13 cellular contexts compared by ENCODE assay signal in genomic region chr3:126551066-126551838, GRCh38. TPM values are rescaled to one million over a fixed set of nuclear protein-coding genes. Genes with fewer than 3 reads are reported as not detected.
DNase-seq lines count a peak whose midpoint lies in the region; ATAC-seq lines count a peak whose summit lies in the region.
"Had no signal": no experiment of that assay in that cellular context is flagged by ENCODE, and none has a peak within 500 bp of the region (broad histone marks: within the 10 kb centered on the region; RNA-seq: fewer than 3 reads in every experiment).

No MANE protein-coding gene starts in this region.

- ATAC-seq in Right ventricle myocardium inferior (peak; percentile 79), aorta (ENCODE audit: low FRiP score) (no peak), HG02870 (IDR thresholded peaks at IDR 0.05; ENCODE audit: unreplicated experiment) (no peak)

- no peaks in the 10 kb centered on the region for H3K36me3 ChIP-seq in aorta (ENCODE audit: control insufficient read depth in 1 of 2, insufficient read depth in 2 of 2, low read length in 1 of 2)
- H3K36me3 ChIP-seq: ascending aorta had no signal

- no peak overlapping the region for H3K27ac ChIP-seq in aorta (ENCODE audit: low read depth in 1 of 2, low read length in 2 of 2)
- H3K27ac ChIP-seq: ascending aorta had no signal

- H3K9me3 ChIP-seq in aorta (ENCODE audit: control insufficient read depth, low read length) = no peaks in the 10 kb centered on the region
- H3K9me3 ChIP-seq: ascending aorta had no signal

- WGBS in aorta, 2 donors = 71 to 74% methylated on average over 14 of the region's 14 CpGs

- H3K4me1 ChIP-seq in aorta (ENCODE audit: control insufficient read depth in 1 of 2, insufficient read depth in 2 of 2, low read length in 2 of 2) = no peaks in the 10 kb centered on the region
- H3K4me1 ChIP-seq: ascending aorta had no signal

- no peak overlapping the region for H3K4me3 ChIP-seq in aorta (ENCODE audit: low read length in 2 of 2)
- H3K4me3 ChIP-seq: ascending aorta had no signal

- intact Hi-C loops in Right ventricle myocardium inferior (cut with DNase I) = no loop called here
- intact Hi-C loops in cardiac septum (cut with DNase I) = no loop called here
- intact Hi-C loops in aorta (cut with DNase I) = no loop called here

- no peaks in the 10 kb centered on the region for H3K27me3 ChIP-seq in aorta (ENCODE audit: control insufficient read depth in 1 of 2, insufficient read depth in 2 of 2, low read length in 1 of 2)
- H3K27me3 ChIP-seq: ascending aorta had no signal

- DNase-seq in Right ventricle myocardium inferior (ENCODE audit: missing footprints) = no peak
- no peak for DNase-seq in cardiac septum (ENCODE audit: low spot score)
- peak; percentile 32 for DNase-seq in ecto neural progenitor cell (ENCODE audit: low spot score)
- DNase-seq in mesenteric fat pad (ENCODE audit: low spot score) = peak; percentile 81
- DNase-seq in aorta = peak; percentile 31 to 67
- no peak for DNase-seq in kidney glomerular epithelial cell (lab: John Stamatoyannopoulos, UW)
- no peak for DNase-seq in NCI-H1105 treated with DMSO at 0.1 percent for 48 hours (lab: John Stamatoyannopoulos, UW)
- DNase-seq: NCI-H1105; NCI-H524 treated with DMSO at 0.1 percent for 48 hours; SHP77; stimulated activated CD4-positive, alpha-beta T cell treated with anti-CD3 and anti-CD28 coated beads, Interleukin-1b, Interleukin-23, amount 100 ng/mL, for 48 hours had no signal

RNA-seq across cellular contexts. Expression of gene C3orf22, which starts 7.5 kb away (rescaled TPM):
- total RNA-seq in Right ventricle myocardium inferior (not detected), cardiac septum (not detected), mesenteric fat pad (not detected), aorta (not detected)
- polyA plus RNA-seq in aorta = not detected
- total RNA-seq: ascending aorta had no signal

RNA-seq across cellular contexts. Expression of gene CHST13, which starts 27.3 kb away (rescaled TPM):
- total RNA-seq in Right ventricle myocardium inferior (0.60 TPM), cardiac septum (0.16 TPM), mesenteric fat pad (2.3 TPM), aorta (under 1 TPM; 0.33 to 0.55 TPM)
- not detected for polyA plus RNA-seq in aorta
- total RNA-seq: ascending aorta had no signal

RNA-seq across cellular contexts. Expression of gene UROC1, which starts 33.7 kb away (rescaled TPM):
- total RNA-seq in Right ventricle myocardium inferior = not detected
- total RNA-seq in cardiac septum = not detected
- not detected for total RNA-seq in mesenteric fat pad
- not detected for total RNA-seq in aorta
- not detected for polyA plus RNA-seq in aorta
- total RNA-seq: ascending aorta had no signal

Comparison
In these comparisons a context has a peak if more than half of its experiments do, and no peak if none do; other contexts are left out.
1. DNase-seq: peak in ecto neural progenitor cell (single experiment), mesenteric fat pad (single experiment) and aorta (2 of 2); none in Right ventricle myocardium inferior (single experiment), cardiac septum (single experiment), kidney glomerular epithelial cell (single experiment) and NCI-H1105 treated with DMSO at 0.1 percent for 48 hours (single experiment).